9 cellular contexts compared by ENCODE assay signal in genomic region chr12:124109760-124110159, GRCh38.
DNase-seq lines count a peak whose midpoint lies in the region; ATAC-seq, FAIRE-seq and TF ChIP-seq lines count a peak whose summit lies in the region.
"Had no signal": no experiment of that assay in that cellular context is flagged by ENCODE, and none has a peak within 500 bp of the region (broad histone marks: within the 10 kb centered on the region; RNA-seq: fewer than 3 reads in every experiment).

No MANE protein-coding gene starts in this region.

- no peaks in the 10 kb centered on the region for H3K79me2 ChIP-seq in GM12878 (ENCODE audit: control insufficient read depth, insufficient read depth, low read length)

- DNase-seq in stimulated activated CD4-positive, alpha-beta T cell treated with anti-CD3 and anti-CD28 coated beads, Interleukin-15, amount 100 ng/mL, for 24 hours = peak; percentile 20
- DNase-seq in stimulated activated CD4-positive, alpha-beta T cell treated with anti-CD3 and anti-CD28 coated beads, Interleukin-4, amount 100 ng/mL, for 1 hour = no peak
- DNase-seq in NAMALWA (ENCODE audit: low spot score) = peak; percentile 84
- DNase-seq in GM12878 (ENCODE audit: low read depth, low spot score) = peak; percentile 39
- DNase-seq in urothelium cell line (ENCODE audit: low spot score) = peak; percentile 61
- DNase-seq in activated gamma-delta T cell (lab: John Stamatoyannopoulos, UW) = no peak
- DNase-seq in prostate gland (ENCODE audit: low spot score) = no peak
- DNase-seq in activated CD4-positive, CD25-positive, alpha-beta regulatory T cell (lab: John Stamatoyannopoulos, UW) = no peak

- POLR2A ChIA-PET in GM12878 (lab: Charles Lee) = no interaction called here

- CTCF ChIA-PET in GM12878 (lab: Yijun Ruan, JAX) = no interaction called here

- WGBS in GM12878 (ENCODE audit: insufficient coverage, insufficient replicate concordance, low lambda C conversion rate, missing lambda C conversion rate) = 35% methylated on average over 3 of the region's 3 CpGs
- 77% methylated on average over 3 of the region's 3 CpGs for WGBS in prostate gland

- in situ Hi-C loops in GM12878 (cut with MboI) = no loop called here

- H3K4me1 ChIP-seq in GM12878 (ENCODE audit: control insufficient read depth, insufficient read depth, low read length) (no peaks in the 10 kb centered on the region), prostate gland (replicated peaks) (no peaks in the 10 kb centered on the region)

- no peak for TF ChIP-seq EP300 in GM12878 (IDR thresholded peaks at IDR 0.05; ENCODE audit: borderline replicate concordance in 1 of 2, control insufficient read depth in 1 of 2, low read depth in 2 of 2, low read length in 2 of 2)

- H3K4me3 ChIP-seq in GM12878 (no peak overlapping the region), prostate gland (no peak overlapping the region)

- no peak for TF ChIP-seq RAD21 in GM12878 (IDR thresholded peaks at IDR 0.05; ENCODE audit: insufficient read depth, low read depth, low read length)

- no peak for FAIRE-seq in GM12878 (lab: Jason Lieb, UNC)
- no peak for FAIRE-seq in urothelium cell line (lab: Jason Lieb, UNC)
- FAIRE-seq: astrocyte had no signal

- no TSS peak for BruUV-seq in GM12878 (replicated peaks; lab: Mats Ljungman, UMichigan)

- H3K36me3 ChIP-seq in GM12878 (ENCODE audit: control insufficient read depth in 2 of 2, insufficient read depth in 2 of 2, low read length in 1 of 2) (no peaks in the 10 kb centered on the region), prostate gland (no peaks in the 10 kb centered on the region)

- ATAC-seq in GM12878 = peak; percentile 91

- TF ChIP-seq CTCF in GM12878 (IDR thresholded peaks at IDR 0.05 in 2 of 3, conservative IDR thresholded peaks at IDR 0.05 in 1 of 3; ENCODE audit: control insufficient read depth in 2 of 3, extremely low read depth in 1 of 3, insufficient read depth in 1 of 3, low read depth in 3 of 3, low read length in 3 of 3) (no peak), prostate gland (IDR thresholded peaks at IDR 0.05) (no peak)

- TF ChIP-seq POLR2A in GM12878 (IDR thresholded peaks at IDR 0.05; ENCODE audit: low read depth, low read length) = no peak
- no peak for TF ChIP-seq POLR2A in prostate gland (IDR thresholded peaks at IDR 0.05)

- H3K27me3 ChIP-seq in GM12878 (replicated peaks in 1 of 2; ENCODE audit: control insufficient read depth in 2 of 2, insufficient read depth in 2 of 2, low read length in 1 of 2) = no peaks in the 10 kb centered on the region
- H3K27me3 ChIP-seq in prostate gland (replicated peaks; ENCODE audit: insufficient read depth) = no peaks in the 10 kb centered on the region

- peak overlapping the region; percentile 51 for H2AFZ ChIP-seq in GM12878 (ENCODE audit: control insufficient read depth, low read depth, low read length)

- H3K27ac ChIP-seq in GM12878 (ENCODE audit: control insufficient read depth, insufficient read depth) = no peak overlapping the region
- H3K27ac ChIP-seq in prostate gland = no peak overlapping the region

- no peaks in the 10 kb centered on the region for H4K20me1 ChIP-seq in GM12878 (ENCODE audit: control insufficient read depth, insufficient read depth)

- SMC1A ChIA-PET in GM12878 (lab: Charles Lee; ENCODE audit: uncharacterized antibody, unreplicated experiment) = no interaction called here

- peaks cover 2% of the 10 kb centered on the region; the same call in 2 of the 3 replicates for H3K9me3 ChIP-seq in GM12878 (replicated peaks; ENCODE audit: control insufficient read depth, insufficient read depth, low read length)
- H3K9me3 ChIP-seq in prostate gland = no peaks in the 10 kb centered on the region

- H3K9ac ChIP-seq in GM12878 (ENCODE audit: control insufficient read depth, insufficient read depth, low read length) = no peak overlapping the region

- RAD21 ChIA-PET in GM12878 (lab: Charles Lee; ENCODE audit: unreplicated experiment) = interaction anchor here (0.5 kb wide), 1 partner anchor 774 kb away, joined by 3 read pairs; no protein-coding TSS in a partner anchor

- intact Hi-C loops in GM12878 (cut with micrococcal nuclease; ENCODE audit: unreplicated experiment) = no loop called here
- intact Hi-C loops in prostate gland (cut with DNase I) = no loop called here

- no peak overlapping the region for H3K4me2 ChIP-seq in GM12878 (ENCODE audit: control insufficient read depth, insufficient read depth)

TF ChIP-seq in GM12878, 131 proteins besides CTCF, POLR2A, EP300 and RAD21 (continues in another document):
- TF ChIP-seq WRNIP1 (IDR thresholded peaks at IDR 0.05; ENCODE audit: borderline replicate concordance, low read depth, low read length) (no peak), USF1 (IDR thresholded peaks at IDR 0.05; ENCODE audit: borderline replicate concordance, extremely low read length, insufficient read depth, low read depth, low read length) (peak; percentile 75), TAF1 (IDR thresholded peaks at IDR 0.05; ENCODE audit: borderline replicate concordance, low read depth, low read length) (no peak), ATF3 (IDR thresholded peaks at IDR 0.05; ENCODE audit: borderline replicate concordance, extremely low read depth, low read depth, low read length) (peak; percentile 74; the same call in 1 of the 2 replicates), CREM (IDR thresholded peaks at IDR 0.05; ENCODE audit: low read depth) (no peak), SIX5 (IDR thresholded peaks at IDR 0.05; ENCODE audit: low read depth, low read length, severe bottlenecking) (peak; percentile 70), ZNF622 (IDR thresholded peaks at IDR 0.05) (no peak), CBFB (IDR thresholded peaks at IDR 0.05; ENCODE audit: low read depth) (no peak), SMAD1 (IDR thresholded peaks at IDR 0.05; ENCODE audit: low read depth, partially characterized antibody) (no peak), YBX1 (IDR thresholded peaks at IDR 0.05) (no peak), ASH2L (IDR thresholded peaks at IDR 0.05; ENCODE audit: borderline replicate concordance, low read depth) (no peak), POU2F2 (IDR thresholded peaks at IDR 0.05; ENCODE audit: borderline replicate concordance, low read depth, low read length) (no peak), ZNF384 (IDR thresholded peaks at IDR 0.05; ENCODE audit: borderline replicate concordance, low read depth, low read length) (no peak), MYB (IDR thresholded peaks at IDR 0.05; ENCODE audit: borderline replicate concordance, low read depth, low read length) (no peak), RAD51 (IDR thresholded peaks at IDR 0.05) (0 out of 2 replicates have a peak, but pooled peaks have one; percentile 49), USF2 (IDR thresholded peaks at IDR 0.05; ENCODE audit: borderline replicate concordance, low read depth, low read length) (peak; percentile 46; the same call in 1 of the 2 replicates), MEF2A (IDR thresholded peaks at IDR 0.05; ENCODE audit: insufficient read depth, low read depth, low read length) (no peak), NR2C2 (IDR thresholded peaks at IDR 0.05; ENCODE audit: borderline replicate concordance, control insufficient read depth, insufficient read length, low read depth) (no peak), E2F8 (IDR thresholded peaks at IDR 0.05; ENCODE audit: low read depth, partially characterized antibody) (no peak), NBN (IDR thresholded peaks at IDR 0.05) (no peak), POLR2AphosphoS2 (IDR thresholded peaks at IDR 0.05; ENCODE audit: low read depth, low read length) (no peak), HDAC2 (IDR thresholded peaks at IDR 0.05) (no peak), CEBPB (IDR thresholded peaks at IDR 0.05; ENCODE audit: borderline replicate concordance in 1 of 2, low read depth in 2 of 2, low read length in 2 of 2) (no peak), IKZF1 (conservative IDR thresholded peaks at IDR 0.05) (no peak)

Comparison
In these comparisons a context has a peak if more than half of its experiments do, and no peak if none do; other contexts are left out.
1. DNase-seq: peak in stimulated activated CD4-positive, alpha-beta T cell treated with anti-CD3 and anti-CD28 coated beads, Interleukin-15, amount 100 ng/mL, for 24 hours (single experiment), NAMALWA (single experiment), GM12878 (single experiment) and urothelium cell line (single experiment); none in stimulated activated CD4-positive, alpha-beta T cell treated with anti-CD3 and anti-CD28 coated beads, Interleukin-4, amount 100 ng/mL, for 1 hour (single experiment), activated gamma-delta T cell (single experiment), prostate gland (single experiment) and activated CD4-positive, CD25-positive, alpha-beta regulatory T cell (0 of 4).